Comparison of ENCODE assay signal across 22 cellular contexts in genomic region chr22:50281384-50281760, GRCh38.
"Had no signal": no experiment of that assay in that cellular context is flagged by ENCODE, and none has a peak within 500 bp of the region (broad histone marks: within the 10 kb centered on the region; RNA-seq: fewer than 3 reads in every experiment).

No MANE protein-coding gene starts in this region.

- H3K27me3 Mint-ChIP-seq: activated CD8-positive, alpha-beta T cell treated with anti-CD3 and anti-CD28 coated beads for 36 hours; activated naive CD8-positive, alpha-beta T cell treated with anti-CD3 and anti-CD28 coated beads, Interleukin-2, amount 10 ng/mL, durations not matched to agents 7 days and 5 days; activated T-helper 17 cell treated with anti-CD3 and anti-CD28 coated beads, Interleukin-2, amount 50 U/mL, for 72 hours; brain; stimulated activated naive B cell treated with anti-CD40 and anti-IgM and Interleukin-4, amounts not matched to agents 10 μg/mL and 1 μg/mL and 100 μg/mL, for 72 hours had no signal

- H3K4me3 ChIP-seq: dorsolateral prefrontal cortex, gastrocnemius medialis, ovary, sigmoid colon, tibial nerve had no signal

- H3K4me1 ChIP-seq: gastrocnemius medialis had no signal

- H3K9me3 ChIP-seq: gastrocnemius medialis, ovary, sigmoid colon, tibial nerve had no signal

- H3K27ac ChIP-seq: gastrocnemius medialis, ovary, tibial nerve had no signal

- H3K4me1 Mint-ChIP-seq: activated naive CD8-positive, alpha-beta T cell treated with anti-CD3 and anti-CD28 coated beads, Interleukin-2, amount 10 ng/mL, durations not matched to agents 7 days and 5 days; activated T-helper 17 cell treated with anti-CD3 and anti-CD28 coated beads, Interleukin-2, amount 50 U/mL, for 72 hours; brain; endodermal cell; memory B cell; natural killer cell; stimulated activated naive B cell treated with anti-CD40 and anti-IgM and Interleukin-4, amounts not matched to agents 10 μg/mL and 1 μg/mL and 100 μg/mL, for 72 hours had no signal

- H3K36me3 Mint-ChIP-seq: activated naive CD8-positive, alpha-beta T cell treated with anti-CD3 and anti-CD28 coated beads, Interleukin-2, amount 10 ng/mL, durations not matched to agents 7 days and 5 days; memory B cell; natural killer cell had no signal

- H3K4me3 Mint-ChIP-seq: activated CD8-positive, alpha-beta T cell treated with anti-CD3 and anti-CD28 coated beads for 36 hours; activated naive CD8-positive, alpha-beta T cell treated with anti-CD3 and anti-CD28 coated beads, Interleukin-2, amount 10 ng/mL, durations not matched to agents 7 days and 5 days; activated T-helper 17 cell treated with anti-CD3 and anti-CD28 coated beads, Interleukin-2, amount 50 U/mL, for 72 hours; brain; endodermal cell; memory B cell; natural killer cell; stimulated activated naive B cell treated with anti-CD40 and anti-IgM and Interleukin-4, amounts not matched to agents 10 μg/mL and 1 μg/mL and 100 μg/mL, for 72 hours; T-helper 2 cell treated with Interferon-gamma antibody and Interleukin-4, amounts not matched to agents 5 μg/mL and 100 μg/mL, for 36 hours had no signal

- FAIRE-seq: colon, kidney, TTC549 had no signal

- H3K27ac Mint-ChIP-seq: activated CD8-positive, alpha-beta T cell treated with anti-CD3 and anti-CD28 coated beads for 36 hours; activated naive CD8-positive, alpha-beta T cell treated with anti-CD3 and anti-CD28 coated beads, Interleukin-2, amount 10 ng/mL, durations not matched to agents 7 days and 5 days; activated T-helper 17 cell treated with anti-CD3 and anti-CD28 coated beads, Interleukin-2, amount 50 U/mL, for 72 hours; brain; endodermal cell; memory B cell; natural killer cell; stimulated activated naive B cell treated with anti-CD40 and anti-IgM and Interleukin-4, amounts not matched to agents 10 μg/mL and 1 μg/mL and 100 μg/mL, for 72 hours; T-helper 2 cell treated with Interferon-gamma antibody and Interleukin-4, amounts not matched to agents 5 μg/mL and 100 μg/mL, for 36 hours had no signal

- H3K9me3 Mint-ChIP-seq: activated CD8-positive, alpha-beta T cell treated with anti-CD3 and anti-CD28 coated beads for 36 hours; activated naive CD8-positive, alpha-beta T cell treated with anti-CD3 and anti-CD28 coated beads, Interleukin-2, amount 10 ng/mL, durations not matched to agents 7 days and 5 days; activated T-helper 17 cell treated with anti-CD3 and anti-CD28 coated beads, Interleukin-2, amount 50 U/mL, for 72 hours; brain; memory B cell; natural killer cell; stimulated activated naive B cell treated with anti-CD40 and anti-IgM and Interleukin-4, amounts not matched to agents 10 μg/mL and 1 μg/mL and 100 μg/mL, for 72 hours; T-helper 2 cell treated with Interferon-gamma antibody and Interleukin-4, amounts not matched to agents 5 μg/mL and 100 μg/mL, for 36 hours had no signal

- DNase-seq: activated CD8-positive, alpha-beta T cell treated with anti-CD3 and anti-CD28 coated beads for 36 hours; activated naive CD4-positive, alpha-beta T cell treated with Interleukin-2 at 50 U/mL for 16 hours; activated naive CD8-positive, alpha-beta T cell treated with anti-CD3 and anti-CD28 coated beads, Interleukin-2, amount 10 ng/mL, durations not matched to agents 7 days and 5 days; activated T-cell treated with anti-CD3 and anti-CD28 coated beads, Interleukin-2, amount 50 U/mL, for 1 hour; central memory CD4-positive, alpha-beta T cell; dorsolateral prefrontal cortex; endodermal cell; erythroblast; gastrocnemius medialis; head of caudate nucleus; kidney; natural killer cell; ovary; sigmoid colon; stimulated activated naive B cell treated with anti-CD40 and anti-IgM and Interleukin-4, amounts not matched to agents 10 μg/mL and 1 μg/mL and 100 μg/mL, for 72 hours had no signal

- H3K27me3 ChIP-seq: dorsolateral prefrontal cortex, gastrocnemius medialis, ovary, sigmoid colon, tibial nerve had no signal

- ATAC-seq: activated CD8-positive, alpha-beta T cell treated with anti-CD3 and anti-CD28 coated beads for 36 hours; activated T-helper 17 cell treated with anti-CD3 and anti-CD28 coated beads, Interleukin-2, amount 50 U/mL, for 72 hours; gastrocnemius medialis; natural killer cell; stimulated activated naive B cell treated with anti-CD40 and anti-IgM and Interleukin-4, amounts not matched to agents 10 μg/mL and 1 μg/mL and 100 μg/mL, for 72 hours had no signal
